Comparison of ENCODE assay signal across 18 cellular contexts in genomic region chr5:71640408-71640807, GRCh38. TPM values are rescaled to one million over a fixed set of nuclear protein-coding genes. Genes with fewer than 3 reads are reported as not detected.
DNase-seq lines count a peak whose midpoint lies in the region; ATAC-seq and TF ChIP-seq lines count a peak whose summit lies in the region.
"Had no signal": no experiment of that assay in that cellular context is flagged by ENCODE, and none has a peak within 500 bp of the region (broad histone marks: within the 10 kb centered on the region; RNA-seq: fewer than 3 reads in every experiment).

No MANE protein-coding gene starts in this region.

- no peak overlapping the region for H4K5ac ChIP-seq in IMR-90 (ENCODE audit: low read depth, low read length)

- no peak for TF ChIP-seq CTCF in 22Rv1 (IDR thresholded peaks at IDR 0.05)
- no peak for TF ChIP-seq CTCF in IMR-90 (conservative IDR thresholded peaks at IDR 0.05; ENCODE audit: low read depth, low read length)
- TF ChIP-seq CTCF in nephron progenitor cell (IDR thresholded peaks at IDR 0.05): no peak
- TF ChIP-seq CTCF in adrenal gland (IDR thresholded peaks at IDR 0.05): no peak

- no peak overlapping the region for H3K14ac ChIP-seq in IMR-90 (replicated peaks; ENCODE audit: low read depth, low read length)

- H2AFZ ChIP-seq in IMR-90 (replicated peaks; ENCODE audit: low read length, poor library complexity): no peak overlapping the region
- H2AFZ ChIP-seq: GM23338 had no signal

- intact Hi-C loops in IMR-90 (cut with micrococcal nuclease): no loop called here
- intact Hi-C loops in adrenal gland (cut with DNase I): no loop called here

- H3K27me3 Mint-ChIP-seq in activated T-cell treated with anti-CD3 and anti-CD28 coated beads, Interleukin-2, amount 50 U/mL, for 24 hours: no peaks in the 10 kb centered on the region
- H3K27me3 Mint-ChIP-seq in nephron progenitor cell (ENCODE audit: low read depth, poor library complexity): no peaks in the 10 kb centered on the region
- H3K27me3 Mint-ChIP-seq: CD4-positive, alpha-beta memory T cell had no signal

- peaks cover 67% of the 10 kb centered on the region for H3K36me3 Mint-ChIP-seq in activated T-cell treated with anti-CD3 and anti-CD28 coated beads, Interleukin-2, amount 50 U/mL, for 24 hours (ENCODE audit: low read depth)
- peaks cover 77% of the 10 kb centered on the region for H3K36me3 Mint-ChIP-seq in nephron progenitor cell (ENCODE audit: low read depth)

- no peak for DNase-seq in activated T-cell treated with anti-CD3 and anti-CD28 coated beads, Interleukin-2, amount 50 U/mL, for 24 hours
- DNase-seq in activated T-cell treated with anti-CD3 and anti-CD28 coated beads, Interleukin-2, amount 50 U/mL, for 48 hours: no peak
- DNase-seq in IMR-90 (no peak), nephron progenitor cell (no peak), adrenal gland (no peak), GM03348 (ENCODE audit: low spot score) (no peak)
- DNase-seq: C1 segment of cervical spinal cord; Calu3; CD4-positive, alpha-beta memory T cell; COR-L47; DMS53; DMS79 treated with DMSO at 0.1 percent for 48 hours; GF-D8; H9 had no signal

- no peak overlapping the region for H2BK120ac ChIP-seq in IMR-90 (ENCODE audit: low read depth, low read length)

- H3K27me3 ChIP-seq in IMR-90 (ENCODE audit: control insufficient read depth, insufficient read depth, low read length): no peaks in the 10 kb centered on the region
- H3K27me3 ChIP-seq in adrenal gland: no peaks in the 10 kb centered on the region

- BruUV-seq in IMR-90 (replicated peaks; lab: Mats Ljungman, UMichigan): no TSS peak

- H3K4ac ChIP-seq in IMR-90 (ENCODE audit: low read depth, low read length): no peak overlapping the region

- H3K36me3 ChIP-seq in IMR-90 (ENCODE audit: control insufficient read depth, insufficient read depth, low read length) (peaks cover 4% of the 10 kb centered on the region; the same call in 1 of the 2 replicates), adrenal gland (replicated peaks in 1 of 2) (peaks cover 0 to 13% of the 10 kb centered on the region in 2 donors)

- H3K23ac ChIP-seq in IMR-90 (ENCODE audit: low read depth, low read length): no peak overlapping the region

- H3K79me1 ChIP-seq in IMR-90 (ENCODE audit: low read depth in 1 of 2, low read length in 2 of 2): no peaks in the 10 kb centered on the region

- in situ Hi-C loops in IMR-90 (cut with MboI; ENCODE audit: low sequenced_read_pairs): no loop called here

- H3K4me3 Mint-ChIP-seq in activated T-cell treated with anti-CD3 and anti-CD28 coated beads, Interleukin-2, amount 50 U/mL, for 24 hours: no peak overlapping the region
- H3K4me3 Mint-ChIP-seq in nephron progenitor cell: no peak overlapping the region
- H3K4me3 Mint-ChIP-seq: CD4-positive, alpha-beta memory T cell; GM23338; H9 had no signal

- no peaks in the 10 kb centered on the region for H3K9me3 ChIP-seq in IMR-90 (ENCODE audit: control insufficient read depth, insufficient read depth, low read length)
- no peaks in the 10 kb centered on the region for H3K9me3 ChIP-seq in adrenal gland (replicated peaks in 1 of 3)

- no peaks in the 10 kb centered on the region for H4K20me1 ChIP-seq in IMR-90 (ENCODE audit: insufficient read depth, low read length)

- no peak overlapping the region for H3K18ac ChIP-seq in IMR-90 (ENCODE audit: low read depth, low read length)

- H3K9ac ChIP-seq in IMR-90 (ENCODE audit: low read depth, low read length): no peak overlapping the region

- WGBS in IMR-90 (ENCODE audit: extremely low coverage in 2 of 2, insufficient read length in 1 of 2), 2 experiments: no CpG with 5 or more reads among the region's 3 CpGs
- WGBS in adrenal gland, 4 donors: 62 to 72% (median 66%) methylated on average over 3 of the region's 3 CpGs

- no peak overlapping the region for H4K8ac ChIP-seq in IMR-90 (ENCODE audit: low read depth in 2 of 2, low read length in 2 of 2)

- no peak overlapping the region for H3K56ac ChIP-seq in IMR-90 (ENCODE audit: extremely low read depth, insufficient read depth, low read length)

- no peaks in the 10 kb centered on the region for H3K4me1 Mint-ChIP-seq in activated T-cell treated with anti-CD3 and anti-CD28 coated beads, Interleukin-2, amount 50 U/mL, for 24 hours (ENCODE audit: low read depth)
- H3K4me1 Mint-ChIP-seq in nephron progenitor cell: no peaks in the 10 kb centered on the region
- H3K4me1 Mint-ChIP-seq: CD4-positive, alpha-beta memory T cell; GM23338 had no signal

- no peak overlapping the region for H3K4me3 ChIP-seq in IMR-90 (ENCODE audit: insufficient read depth, low read depth, low read length)
- H3K4me3 ChIP-seq in adrenal gland: no peak overlapping the region
- H3K4me3 ChIP-seq: GM12878, GM23338 had no signal

- H3K9me3 Mint-ChIP-seq in activated T-cell treated with anti-CD3 and anti-CD28 coated beads, Interleukin-2, amount 50 U/mL, for 24 hours: no peaks in the 10 kb centered on the region
- peaks cover 33% of the 10 kb centered on the region for H3K9me3 Mint-ChIP-seq in nephron progenitor cell
- H3K9me3 Mint-ChIP-seq: CD4-positive, alpha-beta memory T cell had no signal

- no peak for TF ChIP-seq POLR2A in IMR-90 (IDR thresholded peaks at IDR 0.05; ENCODE audit: low read depth, low read length)
- no peak for TF ChIP-seq POLR2A in adrenal gland (IDR thresholded peaks at IDR 0.05)

- no peak overlapping the region for H3K4me2 ChIP-seq in IMR-90 (ENCODE audit: low read depth, low read length)
- H3K4me2 ChIP-seq: GM23338 had no signal

- ATAC-seq in IMR-90 (ENCODE audit: low read depth): peak; percentile 21; the same call in 1 of the 2 replicates
- ATAC-seq: GM12878, GM23338, HCT116 had no signal

- H3K4me1 ChIP-seq in IMR-90 (ENCODE audit: control insufficient read depth, insufficient read depth, low read length) (no peaks in the 10 kb centered on the region), adrenal gland (replicated peaks in 1 of 2) (no peaks in the 10 kb centered on the region)

- peak overlapping the region; percentile 50 for H3K27ac Mint-ChIP-seq in activated T-cell treated with anti-CD3 and anti-CD28 coated beads, Interleukin-2, amount 50 U/mL, for 24 hours
- H3K27ac Mint-ChIP-seq in nephron progenitor cell: peak overlapping the region; percentile 42
- H3K27ac Mint-ChIP-seq: CD4-positive, alpha-beta memory T cell; GM23338 had no signal

- H3K27ac ChIP-seq in 22Rv1: peak overlapping the region; percentile 100
- no peak overlapping the region for H3K27ac ChIP-seq in IMR-90 (ENCODE audit: insufficient read depth, low read length)
- no peak overlapping the region for H3K27ac ChIP-seq in adrenal gland

- dilution Hi-C loops in IMR-90 (cut with HindIII; ENCODE audit: low sequenced_read_pairs, unreplicated experiment): no loop called here

- no peak overlapping the region for H2AK5ac ChIP-seq in IMR-90 (ENCODE audit: low read depth, low read length)

- TF ChIP-seq RAD21 in IMR-90 (IDR thresholded peaks at IDR 0.05; ENCODE audit: low read length): no peak

- no peak overlapping the region for H4K91ac ChIP-seq in IMR-90 (ENCODE audit: insufficient read depth, low read depth, low read length)

- H2BK20ac ChIP-seq in IMR-90 (ENCODE audit: low read depth, low read length): no peak overlapping the region

- POLR2A ChIA-PET in IMR-90 (lab: Charles Lee; ENCODE audit: unreplicated experiment): interaction anchor here (0.6 kb wide), 1 partner anchor 15 kb away, joined by 3 read pairs; no protein-coding TSS in a partner anchor

- H3K9me1 ChIP-seq in IMR-90 (ENCODE audit: insufficient read depth, low read length): no peaks in the 10 kb centered on the region

- H2BK5ac ChIP-seq in IMR-90 (ENCODE audit: low read depth, low read length, poor library complexity, severe bottlenecking): no peak overlapping the region

- no peak overlapping the region for H2BK15ac ChIP-seq in IMR-90 (ENCODE audit: low read depth, low read length)

- CTCF ChIA-PET in IMR-90 (lab: Yijun Ruan, JAX): interaction anchor here (0.6 to 1.2 kb wide), 2 partner anchors 12 to 116 kb away, joined by 3 to 5 read pairs; no protein-coding TSS in a partner anchor

- no peak overlapping the region for H2AK9ac ChIP-seq in IMR-90 (replicated peaks; ENCODE audit: low read depth, low read length, poor library complexity)

TF ChIP-seq in IMR-90, 13 proteins besides CTCF, POLR2A, EP300 and RAD21:
- TF ChIP-seq NFE2L2 (IDR thresholded peaks at IDR 0.05; ENCODE audit: low read depth, low read length): no peak
- no peak for TF ChIP-seq MAZ (IDR thresholded peaks at IDR 0.05; ENCODE audit: borderline replicate concordance, low read depth, low read length)
- no peak for TF ChIP-seq SMC3 (IDR thresholded peaks at IDR 0.05; ENCODE audit: low read depth, low read length)
- no peak for TF ChIP-seq FOS (IDR thresholded peaks at IDR 0.05; ENCODE audit: low read depth, low read length)
- no peak for TF ChIP-seq RCOR1 (IDR thresholded peaks at IDR 0.05; ENCODE audit: insufficient replicate concordance, low read length)
- no peak for TF ChIP-seq BHLHE40 (IDR thresholded peaks at IDR 0.05; ENCODE audit: low read depth, low read length)
- no peak for TF ChIP-seq RFX5 (IDR thresholded peaks at IDR 0.05; ENCODE audit: low read depth, low read length)
- no peak for TF ChIP-seq MXI1 (IDR thresholded peaks at IDR 0.05; ENCODE audit: borderline replicate concordance, low read depth, low read length)
- TF ChIP-seq ELK1 (IDR thresholded peaks at IDR 0.05; ENCODE audit: borderline replicate concordance, low read depth, low read length): no peak

RNA-seq across cellular contexts. Expression of gene MCCC2, which starts 53.3 kb away (rescaled TPM):
- total RNA-seq in IMR-90 (2012; rRNA removed) (14.2 and 22.0 TPM in 2 replicates), adrenal gland (100 to 1,000 TPM in 2 of 8 donors, 10 to 100 TPM in 6; 63.9 to 119 (median 92.1) TPM)
- polyA plus RNA-seq in IMR-90 (2012; rRNA removed) (14.5 and 18.0 TPM in 2 replicates), adrenal gland (100 to 1,000 TPM in 1 of 3 donors, 10 to 100 TPM in 2; 24.0 to 135 (median 47.9) TPM)
- 7.3 and 10.5 TPM in 2 replicates for polyA plus RNA-seq in IMR-90 (2012; cell fraction: cytosol; rRNA removed)
- polyA plus RNA-seq in IMR-90 (2012; cell fraction: nucleus; rRNA removed; ENCODE audit: low replicate concordance): 7.0 and 19.3 TPM in 2 replicates
